ENCODE assay signal across 16 cellular contexts in genomic region chr4:88927420-88927819, GRCh38.
DNase-seq lines count a peak whose midpoint lies in the region; ATAC-seq, FAIRE-seq and TF ChIP-seq lines count a peak whose summit lies in the region.
"Had no signal": no experiment of that assay in that cellular context is flagged by ENCODE, and none has a peak within 500 bp of the region (broad histone marks: within the 10 kb centered on the region; RNA-seq: fewer than 3 reads in every experiment).

No MANE protein-coding gene starts in this region.

- no peaks in the 10 kb centered on the region for H3K27me3 Mint-ChIP-seq in activated CD8-positive, alpha-beta T cell treated with anti-CD3 and anti-CD28 coated beads, Interleukin-2, amount 10 ng/mL, durations not matched to agents 7 days and 5 days (ENCODE audit: low read depth)
- H3K27me3 Mint-ChIP-seq in activated CD8-positive, alpha-beta T cell treated with anti-CD3 and anti-CD28 coated beads for 36 hours: no peaks in the 10 kb centered on the region
- no peaks in the 10 kb centered on the region for H3K27me3 Mint-ChIP-seq in CD4-positive, alpha-beta memory T cell
- no peaks in the 10 kb centered on the region for H3K27me3 Mint-ChIP-seq in T-cell

- intact Hi-C loops in activated CD8-positive, alpha-beta T cell treated with anti-CD3 and anti-CD28 coated beads for 36 hours (cut with micrococcal nuclease): no loop called here
- intact Hi-C loops in CD4-positive, alpha-beta memory T cell (cut with micrococcal nuclease): no loop called here

- H3K9me3 ChIP-seq in CD4-positive, alpha-beta memory T cell (ENCODE audit: control insufficient read depth in 1 of 2, low read length in 2 of 2): no peaks in the 10 kb centered on the region
- H3K9me3 ChIP-seq in small intestine (ENCODE audit: control insufficient read depth, low read depth): no peaks in the 10 kb centered on the region
- H3K9me3 ChIP-seq: HAP-1 had no signal

- H3K36me3 ChIP-seq in CD4-positive, alpha-beta memory T cell (ENCODE audit: insufficient read depth, low read length): no peaks in the 10 kb centered on the region
- H3K36me3 ChIP-seq in small intestine (ENCODE audit: control insufficient read depth in 2 of 2, insufficient read depth in 2 of 2, low read length in 2 of 2): peaks cover 0 to 3% of the 10 kb centered on the region in 2 donors
- H3K36me3 ChIP-seq: BLaER1 treated with 17β-estradiol and CSF1 and Interleukin-3, amounts not matched to agents 10 nM and 100 nM; HAP-1 had no signal

- POLR2A ChIA-PET in activated CD8-positive, alpha-beta T cell treated with anti-CD3 and anti-CD28 coated beads, Interleukin-2, amount 10 ng/mL, durations not matched to agents 7 days and 5 days (lab: Charles Lee): no interaction called here
- POLR2A ChIA-PET in activated CD8-positive, alpha-beta T cell treated with anti-CD3 and anti-CD28 coated beads for 36 hours (lab: Charles Lee): no interaction called here
- POLR2A ChIA-PET in CD4-positive, alpha-beta memory T cell (lab: Charles Lee; ENCODE audit: partially characterized antibody): interaction anchor here (0.7 kb wide), 1 partner anchor 386 kb away, joined by 3 read pairs; no protein-coding TSS in a partner anchor
- POLR2A ChIA-PET in T-cell (lab: Charles Lee): interaction anchor here in 1 of 2 donors (0.7 kb wide), 1 partner anchor 561 kb away, joined by 3 read pairs; no protein-coding TSS in a partner anchor

- ATAC-seq in activated CD8-positive, alpha-beta T cell treated with anti-CD3 and anti-CD28 coated beads, Interleukin-2, amount 10 ng/mL, durations not matched to agents 7 days and 5 days: no peak
- ATAC-seq in activated CD8-positive, alpha-beta T cell treated with anti-CD3 and anti-CD28 coated beads for 36 hours: no peak
- ATAC-seq in T-cell (replicated peaks in 1 of 4): peak in 2 of 4 experiments; percentile 27 to 60
- ATAC-seq: HepG2 had no signal

- CTCF ChIA-PET in activated CD8-positive, alpha-beta T cell treated with anti-CD3 and anti-CD28 coated beads, Interleukin-2, amount 10 ng/mL, durations not matched to agents 7 days and 5 days (lab: Charles Lee): no interaction called here
- CTCF ChIA-PET in activated CD8-positive, alpha-beta T cell treated with anti-CD3 and anti-CD28 coated beads for 36 hours (lab: Charles Lee): no interaction called here
- CTCF ChIA-PET in CD4-positive, alpha-beta memory T cell (lab: Charles Lee; ENCODE audit: partially characterized antibody): no interaction called here
- CTCF ChIA-PET in T-cell (lab: Charles Lee): no interaction called here

- H3K27me3 ChIP-seq in CD4-positive, alpha-beta memory T cell (ENCODE audit: insufficient read depth, low read length): no peaks in the 10 kb centered on the region
- H3K27me3 ChIP-seq in small intestine (ENCODE audit: control insufficient read depth in 2 of 2, insufficient read depth in 2 of 2, low read length in 2 of 2): no peaks in the 10 kb centered on the region
- H3K27me3 ChIP-seq: BLaER1 treated with 17β-estradiol and CSF1 and Interleukin-3, amounts not matched to agents 10 nM and 100 nM had no signal

- H3K4me3 ChIP-seq in CD4-positive, alpha-beta memory T cell (ENCODE audit: low read length in 2 of 2): no peak overlapping the region
- no peak overlapping the region for H3K4me3 ChIP-seq in small intestine (ENCODE audit: low read depth in 1 of 2, low read length in 2 of 2)
- H3K4me3 ChIP-seq: BLaER1 treated with 17β-estradiol and CSF1 and Interleukin-3, amounts not matched to agents 10 nM and 100 nM; GM23248; HAP-1 had no signal

- peaks cover 12% of the 10 kb centered on the region for H3K9me3 Mint-ChIP-seq in activated CD8-positive, alpha-beta T cell treated with anti-CD3 and anti-CD28 coated beads, Interleukin-2, amount 10 ng/mL, durations not matched to agents 7 days and 5 days (ENCODE audit: insufficient read depth)
- no peaks in the 10 kb centered on the region for H3K9me3 Mint-ChIP-seq in activated CD8-positive, alpha-beta T cell treated with anti-CD3 and anti-CD28 coated beads for 36 hours
- H3K9me3 Mint-ChIP-seq in CD4-positive, alpha-beta memory T cell: peaks cover 0 to 16% (median 5%) of the 10 kb centered on the region in 8 donors
- peaks cover 0 to 13% (median 0%) of the 10 kb centered on the region in 3 donors for H3K9me3 Mint-ChIP-seq in T-cell

- H3K4me3 Mint-ChIP-seq in activated CD8-positive, alpha-beta T cell treated with anti-CD3 and anti-CD28 coated beads, Interleukin-2, amount 10 ng/mL, durations not matched to agents 7 days and 5 days: no peak overlapping the region
- no peak overlapping the region for H3K4me3 Mint-ChIP-seq in activated CD8-positive, alpha-beta T cell treated with anti-CD3 and anti-CD28 coated beads for 36 hours
- peak overlapping the region in 2 of 8 donors; percentile 12 to 71 for H3K4me3 Mint-ChIP-seq in CD4-positive, alpha-beta memory T cell
- H3K4me3 Mint-ChIP-seq in T-cell: peak overlapping the region in 1 of 3 donors; percentile 4
- H3K4me3 Mint-ChIP-seq: B cell; CD8-positive, alpha-beta memory T cell had no signal

- no peak overlapping the region for H3K27ac ChIP-seq in CD4-positive, alpha-beta memory T cell (ENCODE audit: low read depth, low read length)
- H3K27ac ChIP-seq in small intestine (ENCODE audit: low read depth in 1 of 2, low read length in 1 of 2): no peak overlapping the region
- H3K27ac ChIP-seq: BLaER1 treated with 17β-estradiol and CSF1 and Interleukin-3, amounts not matched to agents 10 nM and 100 nM; GM23248 had no signal

- H3K27ac Mint-ChIP-seq in activated CD8-positive, alpha-beta T cell treated with anti-CD3 and anti-CD28 coated beads, Interleukin-2, amount 10 ng/mL, durations not matched to agents 7 days and 5 days: peak overlapping the region; percentile 67
- no peak overlapping the region for H3K27ac Mint-ChIP-seq in activated CD8-positive, alpha-beta T cell treated with anti-CD3 and anti-CD28 coated beads for 36 hours
- peak overlapping the region in 4 of 7 donors; percentile 5 to 90 (median 50) for H3K27ac Mint-ChIP-seq in CD4-positive, alpha-beta memory T cell
- H3K27ac Mint-ChIP-seq in T-cell: peak overlapping the region; percentile 24 to 47
- H3K27ac Mint-ChIP-seq: B cell; CD8-positive, alpha-beta memory T cell had no signal

- peak; percentile 88 for FAIRE-seq in small intestine (lab: Jason Lieb, UNC)
- FAIRE-seq: D721Med, G401.6, GM12891, HepG2 had no signal

- no peak for TF ChIP-seq CTCF in activated CD8-positive, alpha-beta T cell treated with anti-CD3 and anti-CD28 coated beads for 36 hours (IDR thresholded peaks at IDR 0.05)

- H3K4me1 ChIP-seq in CD4-positive, alpha-beta memory T cell (ENCODE audit: insufficient read depth, low read length): peaks cover 18% of the 10 kb centered on the region
- H3K4me1 ChIP-seq in small intestine (ENCODE audit: control insufficient read depth in 2 of 2, insufficient read depth in 1 of 2, low read depth in 1 of 2, low read length in 1 of 2): no peaks in the 10 kb centered on the region
- H3K4me1 ChIP-seq: BLaER1 treated with 17β-estradiol and CSF1 and Interleukin-3, amounts not matched to agents 10 nM and 100 nM; HAP-1 had no signal

- H3K36me3 Mint-ChIP-seq in activated CD8-positive, alpha-beta T cell treated with anti-CD3 and anti-CD28 coated beads, Interleukin-2, amount 10 ng/mL, durations not matched to agents 7 days and 5 days (ENCODE audit: low read depth): no peaks in the 10 kb centered on the region
- H3K36me3 Mint-ChIP-seq in activated CD8-positive, alpha-beta T cell treated with anti-CD3 and anti-CD28 coated beads for 36 hours (ENCODE audit: low read depth): no peaks in the 10 kb centered on the region
- H3K36me3 Mint-ChIP-seq in CD4-positive, alpha-beta memory T cell: no peaks in the 10 kb centered on the region
- no peaks in the 10 kb centered on the region for H3K36me3 Mint-ChIP-seq in T-cell
- H3K36me3 Mint-ChIP-seq: CD8-positive, alpha-beta memory T cell had no signal

- H3K4me1 Mint-ChIP-seq in activated CD8-positive, alpha-beta T cell treated with anti-CD3 and anti-CD28 coated beads, Interleukin-2, amount 10 ng/mL, durations not matched to agents 7 days and 5 days (ENCODE audit: low read depth): peaks cover 20% of the 10 kb centered on the region
- peaks cover 4% of the 10 kb centered on the region for H3K4me1 Mint-ChIP-seq in activated CD8-positive, alpha-beta T cell treated with anti-CD3 and anti-CD28 coated beads for 36 hours (ENCODE audit: low read depth)
- peaks cover 10 to 27% (median 22%) of the 10 kb centered on the region in 4 donors for H3K4me1 Mint-ChIP-seq in CD4-positive, alpha-beta memory T cell
- H3K4me1 Mint-ChIP-seq in T-cell: peaks cover 24 to 52% (median 34%) of the 10 kb centered on the region in 3 donors

- DNase-seq in activated CD8-positive, alpha-beta T cell treated with anti-CD3 and anti-CD28 coated beads, Interleukin-2, amount 10 ng/mL, durations not matched to agents 7 days and 5 days: no peak
- no peak for DNase-seq in activated CD8-positive, alpha-beta T cell treated with anti-CD3 and anti-CD28 coated beads for 36 hours
- no peak for DNase-seq in CD4-positive, alpha-beta memory T cell
- DNase-seq in T-cell (no peak), small intestine (no peak), T1000 (lab: John Stamatoyannopoulos, UW) (no peak)
- DNase-seq: CD8-positive, alpha-beta memory T cell; COR-L47; GM23248 had no signal
